11 cellular contexts compared by ENCODE assay signal in genomic region chr3:53166781-53167291, GRCh38. TPM values are rescaled to one million over a fixed set of nuclear protein-coding genes. Genes with fewer than 3 reads are reported as not detected.
A peak's percentile ranks its signal among the peaks of the same experiment; 100 is the strongest.
DNase-seq lines count a peak whose midpoint lies in the region; ATAC-seq and TF ChIP-seq lines count a peak whose summit lies in the region.
"Had no signal": no experiment of that assay in that cellular context is flagged by ENCODE, and none has a peak within 500 bp of the region (broad histone marks: within the 10 kb centered on the region; RNA-seq: fewer than 3 reads in every experiment).

No MANE protein-coding gene starts in this region.

- H3K9me3 ChIP-seq in RWPE2 (ENCODE audit: severe bottlenecking) (no peaks in the 10 kb centered on the region), sigmoid colon (no peaks in the 10 kb centered on the region)
- H3K9me3 ChIP-seq in CD8-positive, alpha-beta memory T cell (ENCODE audit: low read length): no peaks in the 10 kb centered on the region

- TF ChIP-seq CTCF in RWPE2 (IDR thresholded peaks at IDR 0.05; ENCODE audit: poor library complexity, severe bottlenecking) (no peak), fibroblast of villous mesenchyme (IDR thresholded peaks at IDR 0.05; ENCODE audit: insufficient read depth, low read depth, low read length) (no peak), sigmoid colon (IDR thresholded peaks at IDR 0.05) (no peak), chondrocyte (IDR thresholded peaks at IDR 0.05) (no peak)

- peaks cover 56 to 74% (median 61%) of the 10 kb centered on the region in 3 donors for H3K4me1 Mint-ChIP-seq in CD8-positive, alpha-beta memory T cell
- peaks cover 48% of the 10 kb centered on the region for H3K4me1 Mint-ChIP-seq in chondrocyte (ENCODE audit: low read depth)

- peak overlapping the region; percentile 28 for H3K27ac ChIP-seq in RWPE2 (ENCODE audit: poor library complexity, severe bottlenecking)
- peak overlapping the region in 2 of 4 donors; percentile 14 to 32 for H3K27ac ChIP-seq in sigmoid colon
- H3K27ac ChIP-seq in CD8-positive, alpha-beta memory T cell (ENCODE audit: low read depth, low read length): no peak overlapping the region

- TF ChIP-seq POLR2A in GM15510 (IDR thresholded peaks at IDR 0.05; ENCODE audit: borderline replicate concordance, extremely low read depth, insufficient read length): peak; percentile 6
- TF ChIP-seq POLR2A in sigmoid colon (IDR thresholded peaks at IDR 0.05): no peak

- H3K9me3 Mint-ChIP-seq in CD8-positive, alpha-beta memory T cell: no peaks in the 10 kb centered on the region
- H3K9me3 Mint-ChIP-seq in chondrocyte (ENCODE audit: low read depth): no peaks in the 10 kb centered on the region
- H3K9me3 Mint-ChIP-seq: neural crest cell had no signal

- peak overlapping the region in 1 of 8 donors; percentile 34 for H3K27ac Mint-ChIP-seq in CD8-positive, alpha-beta memory T cell
- H3K27ac Mint-ChIP-seq in chondrocyte (ENCODE audit: unreplicated experiment): no peak overlapping the region

- intact Hi-C loops in sigmoid colon (cut with DNase I): no loop called here

- H3K27me3 Mint-ChIP-seq in CD8-positive, alpha-beta memory T cell: peaks cover 0 to 3% of the 10 kb centered on the region in 2 donors
- H3K27me3 Mint-ChIP-seq in chondrocyte (ENCODE audit: low read depth): no peaks in the 10 kb centered on the region

- H3K4me1 ChIP-seq in RWPE2 (ENCODE audit: insufficient read depth, poor library complexity, severe bottlenecking) (peaks cover 7% of the 10 kb centered on the region), sigmoid colon (peaks cover 0 to 17% (median 9%) of the 10 kb centered on the region in 4 donors)
- H3K4me1 ChIP-seq in CD8-positive, alpha-beta memory T cell (ENCODE audit: insufficient read depth, low read length): peaks cover 17% of the 10 kb centered on the region

- POLR2A ChIA-PET in CD8-positive, alpha-beta memory T cell (lab: Charles Lee): no interaction called here

- CTCF ChIA-PET in CD8-positive, alpha-beta memory T cell (lab: Charles Lee): no interaction called here

- TF ChIP-seq EP300 in sigmoid colon (IDR thresholded peaks at IDR 0.05): no peak

- H3K36me3 ChIP-seq in RWPE2 (ENCODE audit: low read depth) (no peaks in the 10 kb centered on the region), sigmoid colon (no peaks in the 10 kb centered on the region)
- no peaks in the 10 kb centered on the region for H3K36me3 ChIP-seq in CD8-positive, alpha-beta memory T cell (ENCODE audit: insufficient read depth, low read length)

- peak; percentile 44; the same call in 2 of the 3 replicates for ATAC-seq in RWPE2 (ENCODE audit: low read depth)
- no peak for ATAC-seq in GM18909 (IDR thresholded peaks at IDR 0.05; ENCODE audit: poor library complexity, unreplicated experiment)
- no peak for ATAC-seq in GM18907 (IDR thresholded peaks at IDR 0.05; ENCODE audit: unreplicated experiment)
- ATAC-seq: HCT116 had no signal

- 55 to 71% methylated on average over 9 of the region's 9 CpGs for WGBS in sigmoid colon, 2 donors

- H3K4me3 Mint-ChIP-seq in CD8-positive, alpha-beta memory T cell: no peak overlapping the region
- no peak overlapping the region for H3K4me3 Mint-ChIP-seq in chondrocyte (ENCODE audit: unreplicated experiment)

- H3K27me3 ChIP-seq in RWPE2 (ENCODE audit: insufficient read depth, poor library complexity, severe bottlenecking): no peaks in the 10 kb centered on the region
- H3K27me3 ChIP-seq in sigmoid colon: no peaks in the 10 kb centered on the region
- no peaks in the 10 kb centered on the region for H3K27me3 ChIP-seq in CD8-positive, alpha-beta memory T cell (ENCODE audit: insufficient read depth, low read length, poor library complexity, severe bottlenecking)

- H3K36me3 Mint-ChIP-seq in CD8-positive, alpha-beta memory T cell: peaks cover 0 to 10% (median 0%) of the 10 kb centered on the region in 3 donors
- no peaks in the 10 kb centered on the region for H3K36me3 Mint-ChIP-seq in chondrocyte (ENCODE audit: low read depth)

- H3K4me3 ChIP-seq in RWPE2 (ENCODE audit: severe bottlenecking) (no peak overlapping the region), fibroblast of villous mesenchyme (ENCODE audit: low read depth, low read length) (no peak overlapping the region), sigmoid colon (no peak overlapping the region)
- H3K4me3 ChIP-seq in CD8-positive, alpha-beta memory T cell (ENCODE audit: low read length): no peak overlapping the region

- DNase-seq in RWPE2 (ENCODE audit: low spot score) (no peak), fibroblast of villous mesenchyme (ENCODE audit: low read depth) (peak; percentile 73), sigmoid colon (peak; percentile 78), chondrocyte (ENCODE audit: low spot score) (no peak)
- DNase-seq in CD8-positive, alpha-beta memory T cell: no peak
- DNase-seq: activated T-cell treated with anti-CD3 and anti-CD28 coated beads for 4 hours had no signal

RNA-seq across cellular contexts. Expression of gene PRKCD, which starts 5.8 kb away (rescaled TPM):
- 1.7 and 2.6 TPM in 2 replicates for total RNA-seq in fibroblast of villous mesenchyme
- total RNA-seq in sigmoid colon: 10 to 100 TPM in 2 of 4 donors, 1 to 10 TPM in 2; 3.5 to 12.1 (median 10.5) TPM
- 100 to 1,000 TPM in 1 of 3 donors, 10 to 100 TPM in 2; 46.3 to 169 (median 94.9) TPM for polyA plus RNA-seq in sigmoid colon
- total RNA-seq in CD8-positive, alpha-beta memory T cell: 10 to 100 TPM; 27.2 to 27.3 TPM
- polyA plus RNA-seq in CD8-positive, alpha-beta memory T cell: 27.3 TPM
- 11.6 to 20.0 TPM (median 17.1 TPM) in 3 replicates for total RNA-seq in chondrocyte

RNA-seq across cellular contexts. Expression of gene RFT1, which starts 36.6 kb away (rescaled TPM):
- 9.0 and 13.4 TPM in 2 replicates for total RNA-seq in fibroblast of villous mesenchyme
- 1 to 10 TPM; 4.3 to 8.1 (median 6.9) TPM for total RNA-seq in sigmoid colon
- 10 to 100 TPM in 1 of 3 donors, 1 to 10 TPM in 2; 3.0 to 13.2 (median 3.0) TPM for polyA plus RNA-seq in sigmoid colon
- 10 to 100 TPM; 52.7 to 58.5 TPM for total RNA-seq in CD8-positive, alpha-beta memory T cell
- polyA plus RNA-seq in CD8-positive, alpha-beta memory T cell: 31.3 TPM
- total RNA-seq in chondrocyte: 13.9 to 19.3 TPM (median 14.8 TPM) in 3 replicates

Comparison
In these comparisons a context has a peak if more than half of its experiments do, and no peak if none do; other contexts are left out.
1. DNase-seq: peak in fibroblast of villous mesenchyme (single experiment) and sigmoid colon (single experiment); none in RWPE2 (single experiment), CD8-positive, alpha-beta memory T cell (0 of 5) and chondrocyte (single experiment).